In the genomic region with DNA sequence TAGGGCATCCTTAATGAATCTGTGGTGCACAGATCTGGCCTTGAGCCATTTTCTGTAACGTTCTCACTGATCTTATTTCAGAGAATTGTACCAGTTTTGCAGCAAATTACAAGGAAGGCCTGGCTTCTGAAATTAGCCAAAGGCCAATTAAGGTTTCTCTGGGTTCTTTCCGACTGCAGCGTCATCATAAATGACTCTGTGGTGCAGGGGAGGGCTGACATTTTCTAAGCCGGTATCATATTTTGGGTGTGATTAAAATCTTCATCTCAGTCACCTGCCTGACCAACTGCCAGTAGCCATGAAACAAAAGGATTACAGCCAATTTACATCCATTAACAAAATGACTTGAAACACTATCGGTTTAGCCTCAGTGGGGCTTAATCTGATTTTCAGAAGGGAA, we compare ENCODE assay signal across 24 cellular contexts.
"Had no signal": no experiment of that assay in that cellular context is flagged by ENCODE, and none has a peak within 500 bp of the region (broad histone marks: within the 10 kb centered on the region; RNA-seq: fewer than 3 reads in every experiment).

No MANE protein-coding gene starts in this region.

- ATAC-seq: activated T-helper 17 cell treated with anti-CD3 and anti-CD28 coated beads, Interleukin-2, amount 50 U/mL, for 72 hours; foreskin keratinocyte; heart right ventricle; right lobe of liver; stimulated activated naive CD8-positive, alpha-beta T cell treated with anti-CD3 and anti-CD28 coated beads, Interleukin-15, Interleukin-2, amounts not matched to agents 100 U/mL and 50 U/mL, for 24 hours; WTC11 had no signal

- H3K36me3 ChIP-seq: esophagus muscularis mucosa, heart right ventricle, neutrophil, right lobe of liver, transverse colon had no signal

- H3K4me1 ChIP-seq: esophagus muscularis mucosa, foreskin keratinocyte, heart right ventricle, right lobe of liver, testis, transverse colon had no signal

- H3K27ac ChIP-seq: esophagus muscularis mucosa, foreskin keratinocyte, heart right ventricle, neutrophil, right lobe of liver, testis, transverse colon had no signal

- H3K4me3 ChIP-seq: esophagus muscularis mucosa, heart right ventricle, right lobe of liver, testis, transverse colon had no signal

- H3K9me3 ChIP-seq: esophagus muscularis mucosa, heart right ventricle, neutrophil, right lobe of liver, testis, transverse colon had no signal

- DNase-seq: activated CD4-positive, alpha-beta memory T cell treated with anti-CD3 and anti-CD28 coated beads, Interleukin-2, amount 10 ng/mL, durations not matched to agents 7 days and 5 days; activated CD4-positive, alpha-beta T cell treated with anti-CD3 and anti-CD28 coated beads for 1 hour; activated CD4-positive, alpha-beta T cell treated with anti-CD3 and anti-CD28 coated beads, Interleukin-2, amount 10 ng/mL, durations not matched to agents 7 days and 5 days; activated CD8-positive, alpha-beta memory T cell treated with anti-CD3 and anti-CD28 coated beads, Interleukin-2, amount 50 U/mL, for 48 hours; activated gamma-delta T cell treated with Interleukin-2 at 50 U/mL for 16 hours; activated naive CD4-positive, alpha-beta T cell treated with anti-CD3 and anti-CD28 coated beads, Interleukin-2, amount 50 U/mL, for 16 hours; activated T-cell treated with anti-CD3 and anti-CD28 coated beads, Interleukin-2, amount 50 U/mL, for 24 hours; amygdala; central memory CD4-positive, alpha-beta T cell; dermis blood vessel endothelial cell; effector CD4-positive, alpha-beta T cell; heart right ventricle; naive B cell; nephron progenitor cell; right lobe of liver; stimulated activated CD4-positive, alpha-beta T cell treated with anti-CD3 and anti-CD28 coated beads, Interleukin-4, amount 100 ng/mL, for 1 hour; stimulated activated naive CD8-positive, alpha-beta T cell treated with anti-CD3 and anti-CD28 coated beads, Interleukin-15, Interleukin-2, amounts not matched to agents 100 U/mL and 50 U/mL, for 24 hours; testis; transverse colon had no signal

- H3K27me3 ChIP-seq: esophagus muscularis mucosa, foreskin keratinocyte, neutrophil, right lobe of liver, testis, transverse colon had no signal
